Comparison of ENCODE assay signal across 14 cellular contexts in genomic region chr3:113254171-113254947, GRCh38. TPM values are rescaled to one million over a fixed set of nuclear protein-coding genes. Genes with fewer than 3 reads are reported as not detected.
DNase-seq lines count a peak whose midpoint lies in the region; ATAC-seq and TF ChIP-seq lines count a peak whose summit lies in the region.
"Had no signal": no experiment of that assay in that cellular context is flagged by ENCODE, and none has a peak within 500 bp of the region (broad histone marks: within the 10 kb centered on the region; RNA-seq: fewer than 3 reads in every experiment).

No MANE protein-coding gene starts in this region.

- no peaks in the 10 kb centered on the region for H3K79me2 ChIP-seq in GM23338 (replicated peaks; ENCODE audit: insufficient read depth)
- no peaks in the 10 kb centered on the region for H3K79me2 ChIP-seq in hepatocyte

- H3F3A ChIP-seq in GM23338 (replicated peaks; ENCODE audit: low read depth): no peaks in the 10 kb centered on the region

- H3K27me3 ChIP-seq in GM23338 (ENCODE audit: insufficient read depth) (no peaks in the 10 kb centered on the region), ascending aorta (no peaks in the 10 kb centered on the region), hepatocyte (no peaks in the 10 kb centered on the region)
- H3K27me3 ChIP-seq: foreskin keratinocyte had no signal

- no peaks in the 10 kb centered on the region for H3K27me3 Mint-ChIP-seq in GM23338 (ENCODE audit: insufficient read depth, low read depth, poor library complexity)
- H3K27me3 Mint-ChIP-seq: activated naive CD8-positive, alpha-beta T cell treated with anti-CD3 and anti-CD28 coated beads, Interleukin-2, amount 50 U/mL, for 24 hours had no signal

- no peak overlapping the region for H3K27ac Mint-ChIP-seq in GM23338
- H3K27ac Mint-ChIP-seq: activated naive CD8-positive, alpha-beta T cell treated with anti-CD3 and anti-CD28 coated beads, Interleukin-2, amount 50 U/mL, for 24 hours had no signal

- H3K36me3 Mint-ChIP-seq in GM23338 (ENCODE audit: low read depth): no peaks in the 10 kb centered on the region; the same call in 2 of the 3 replicates

- H3K9me3 ChIP-seq in ascending aorta (no peaks in the 10 kb centered on the region), hepatocyte (ENCODE audit: low read depth) (no peaks in the 10 kb centered on the region)

- H3K4me2 ChIP-seq in GM23338: no peak overlapping the region; the same call in 1 of the 2 replicates
- H3K4me2 ChIP-seq in hepatocyte: no peak overlapping the region

- H3K36me3 ChIP-seq in GM23338 (ENCODE audit: insufficient read depth): no peaks in the 10 kb centered on the region
- H3K36me3 ChIP-seq in ascending aorta: peaks cover 0 to 14% of the 10 kb centered on the region in 2 donors
- H3K36me3 ChIP-seq in hepatocyte (replicated peaks; ENCODE audit: insufficient read depth, low read depth): no peaks in the 10 kb centered on the region

- intact Hi-C loops in ascending aorta (cut with DNase I): no loop called here

- H3K9me2 ChIP-seq in GM23338 (ENCODE audit: insufficient read depth) (no peaks in the 10 kb centered on the region), hepatocyte (replicated peaks; ENCODE audit: insufficient read depth) (no peaks in the 10 kb centered on the region)

- H3K4me1 Mint-ChIP-seq in GM23338: peaks cover 21% of the 10 kb centered on the region
- H3K4me1 Mint-ChIP-seq: activated naive CD8-positive, alpha-beta T cell treated with anti-CD3 and anti-CD28 coated beads, Interleukin-2, amount 50 U/mL, for 24 hours had no signal

- TF ChIP-seq CTCF in GM23338 (conservative IDR thresholded peaks at IDR 0.05; ENCODE audit: low read depth in 2 of 2): no peak
- no peak for TF ChIP-seq CTCF in ascending aorta (IDR thresholded peaks at IDR 0.05)
- no peak for TF ChIP-seq CTCF in hepatocyte (IDR thresholded peaks at IDR 0.05; ENCODE audit: poor library complexity)

- H3K4me1 ChIP-seq in GM23338 (ENCODE audit: insufficient read depth): peaks cover 6% of the 10 kb centered on the region; the same call in 1 of the 2 replicates
- peaks cover 6 to 17% of the 10 kb centered on the region in 2 donors for H3K4me1 ChIP-seq in ascending aorta
- no peaks in the 10 kb centered on the region for H3K4me1 ChIP-seq in hepatocyte (ENCODE audit: insufficient read depth)

- H3K4me3 ChIP-seq in GM23338 (no peak overlapping the region), ascending aorta (no peak overlapping the region), hepatocyte (no peak overlapping the region)

- DNase-seq in GM23338 (ENCODE audit: low spot score) (no peak), ascending aorta (ENCODE audit: low spot score in 2 of 2) (no peak), hepatocyte (ENCODE audit: low spot score) (no peak), putamen (ENCODE audit: low spot score) (peak; percentile 23), HUDEP-2 (lab: John Stamatoyannopoulos, UW; ENCODE audit: unreplicated experiment in 76 of 76) (no peak), NCI-H526 treated with DMSO at 0.1 percent for 48 hours (lab: John Stamatoyannopoulos, UW) (no peak)
- no peak for DNase-seq in activated T-cell treated with anti-CD3 and anti-CD28 coated beads, Interleukin-2, amount 50 U/mL, for 1 hour
- DNase-seq: activated CD8-positive, alpha-beta memory T cell treated with anti-CD3 and anti-CD28 coated beads, Interleukin-2, amount 50 U/mL, for 4 hours; activated naive CD8-positive, alpha-beta T cell treated with anti-CD3 and anti-CD28 coated beads, Interleukin-2, amount 50 U/mL, for 24 hours; dermis blood vessel endothelial cell; foreskin keratinocyte; MM.1S; occipital lobe had no signal

- H4K20me1 ChIP-seq in GM23338 (replicated peaks; ENCODE audit: insufficient read depth) (no peaks in the 10 kb centered on the region), hepatocyte (ENCODE audit: insufficient read depth, poor library complexity, severe bottlenecking) (no peaks in the 10 kb centered on the region)

- H2AFZ ChIP-seq in GM23338: no peak overlapping the region
- H2AFZ ChIP-seq in hepatocyte: no peak overlapping the region

- 64% methylated on average over 14 of the region's 14 CpGs for WGBS in hepatocyte (ENCODE audit: low lambda C conversion rate, missing lambda C conversion rate)

- ATAC-seq in GM23338 (peak; percentile 31), GM21619 (IDR thresholded peaks at IDR 0.05; ENCODE audit: unreplicated experiment) (no peak)
- ATAC-seq: activated naive CD8-positive, alpha-beta T cell treated with anti-CD3 and anti-CD28 coated beads, Interleukin-2, amount 50 U/mL, for 24 hours had no signal

- H3K4me3 Mint-ChIP-seq in GM23338: no peak overlapping the region
- H3K4me3 Mint-ChIP-seq: activated naive CD8-positive, alpha-beta T cell treated with anti-CD3 and anti-CD28 coated beads, Interleukin-2, amount 50 U/mL, for 24 hours had no signal

- H3K27ac ChIP-seq in GM23338 (ENCODE audit: low read depth): no peak overlapping the region
- H3K27ac ChIP-seq in ascending aorta: peak overlapping the region; percentile 77 to 79
- H3K27ac ChIP-seq in hepatocyte: peak overlapping the region; percentile 53
- H3K27ac ChIP-seq: foreskin keratinocyte had no signal

- no peaks in the 10 kb centered on the region for H3K9me3 Mint-ChIP-seq in GM23338
- H3K9me3 Mint-ChIP-seq: activated naive CD8-positive, alpha-beta T cell treated with anti-CD3 and anti-CD28 coated beads, Interleukin-2, amount 50 U/mL, for 24 hours had no signal

TF ChIP-seq in GM23338, 12 proteins besides CTCF, POLR2A, EP300 and RAD21 (continues in another document):
- TF ChIP-seq POLR2AphosphoS5 (IDR thresholded peaks at IDR 0.05; ENCODE audit: low read depth): no peak
- TF ChIP-seq STAT1 (IDR thresholded peaks at IDR 0.05; ENCODE audit: unreplicated experiment): no peak
- TF ChIP-seq EZH2 (IDR thresholded peaks at IDR 0.05; ENCODE audit: low read depth, unreplicated experiment): no peak
- TF ChIP-seq ZNF462 (CRISPR knock-in tag; IDR thresholded peaks at IDR 0.05): no peak
- TF ChIP-seq NANOG (IDR thresholded peaks at IDR 0.05; ENCODE audit: borderline replicate concordance): no peak

RNA-seq across cellular contexts. Expression of gene BOC, which starts 43.0 kb away (rescaled TPM):
- total RNA-seq in GM23338 (2014; rRNA removed; shearing (Covaris generic)): 3.0 and 4.1 TPM in 2 replicates
- polyA plus RNA-seq in GM23338 (2016; fragmentation: Nextera tagmentation; extraction: Ambion mirVana) (2.1 and 3.2 TPM in 2 replicates), hepatocyte (24.0 and 28.2 TPM in 2 replicates)
- total RNA-seq in ascending aorta (31.3 TPM), hepatocyte (17.9 and 20.4 TPM in 2 replicates)
